8 cellular contexts compared by ENCODE assay signal in genomic region chr14:76904100-76904739, GRCh38.
A peak's percentile ranks its signal among the peaks of the same experiment; 100 is the strongest.
DNase-seq lines count a peak whose midpoint lies in the region; ATAC-seq and TF ChIP-seq lines count a peak whose summit lies in the region.

No MANE protein-coding gene starts in this region.

- H3K4me1 ChIP-seq in smooth muscle cell (ENCODE audit: low read depth), result no peaks in the 10 kb centered on the region

- no peaks in the 10 kb centered on the region for H3K9me3 ChIP-seq in smooth muscle cell (replicated peaks; ENCODE audit: low read depth)

- H3K4me2 ChIP-seq in smooth muscle cell, result peak overlapping the region; percentile 75

- DNase-seq in ELR (ENCODE audit: low read depth) (peak; percentile 89), left cardiac atrium (peak; percentile 78), smooth muscle cell (lab: John Stamatoyannopoulos, UW; ENCODE audit: unreplicated experiment) (no peak), NCI-H82 treated with DMSO at 0.1 percent for 48 hours (lab: John Stamatoyannopoulos, UW; ENCODE audit: unreplicated experiment) (no peak), GM19238 (ENCODE audit: insufficient read length, low spot score) (no peak), NCI-H82 (lab: John Stamatoyannopoulos, UW) (no peak)

- no peak overlapping the region for H2AFZ ChIP-seq in smooth muscle cell (ENCODE audit: low read depth)

- no peaks in the 10 kb centered on the region for H4K20me1 ChIP-seq in smooth muscle cell (ENCODE audit: low read depth)

- intact Hi-C loops in left cardiac atrium (cut with DNase I), result no loop called here

- no peaks in the 10 kb centered on the region for H3K27me3 ChIP-seq in smooth muscle cell (ENCODE audit: low read depth)

- peak overlapping the region; percentile 97 for H3K27ac ChIP-seq in smooth muscle cell (ENCODE audit: low read depth)

- H3K4me3 ChIP-seq in WI38 (ENCODE audit: low read depth, low read length), result peak overlapping the region; percentile 30
- no peak overlapping the region for H3K4me3 ChIP-seq in smooth muscle cell

- no peaks in the 10 kb centered on the region for H3K36me3 ChIP-seq in smooth muscle cell (ENCODE audit: low read depth)

- WGBS in smooth muscle cell (ENCODE audit: low lambda C conversion rate), result 62% methylated on average over 19 of the region's 19 CpGs

- H3F3A ChIP-seq in smooth muscle cell (ENCODE audit: low read depth), result peaks cover 13% of the 10 kb centered on the region

- H3K9ac ChIP-seq in smooth muscle cell (ENCODE audit: low read depth), result peak overlapping the region; percentile 81

- no peak for TF ChIP-seq CTCF in WI38 (IDR thresholded peaks at IDR 0.05; ENCODE audit: low read depth, low read length)
- no peak for TF ChIP-seq CTCF in smooth muscle cell (IDR thresholded peaks at IDR 0.05; ENCODE audit: borderline replicate concordance, insufficient read depth, poor library complexity, severe bottlenecking)

- H3K79me2 ChIP-seq in smooth muscle cell (ENCODE audit: low read depth), result no peaks in the 10 kb centered on the region

- peak; percentile 86 to 88 for ATAC-seq in left cardiac atrium
- ATAC-seq in HG03460 (IDR thresholded peaks at IDR 0.05; ENCODE audit: unreplicated experiment), result no peak

Comparison
In these comparisons a context has a peak if more than half of its experiments do, and no peak if none do; other contexts are left out.
1. DNase-seq: peak in ELR (single experiment) and left cardiac atrium (single experiment); none in smooth muscle cell (single experiment), NCI-H82 treated with DMSO at 0.1 percent for 48 hours (single experiment), GM19238 (single experiment) and NCI-H82 (single experiment).